ENCODE assay signal across 1 cellular context in the genomic region with DNA sequence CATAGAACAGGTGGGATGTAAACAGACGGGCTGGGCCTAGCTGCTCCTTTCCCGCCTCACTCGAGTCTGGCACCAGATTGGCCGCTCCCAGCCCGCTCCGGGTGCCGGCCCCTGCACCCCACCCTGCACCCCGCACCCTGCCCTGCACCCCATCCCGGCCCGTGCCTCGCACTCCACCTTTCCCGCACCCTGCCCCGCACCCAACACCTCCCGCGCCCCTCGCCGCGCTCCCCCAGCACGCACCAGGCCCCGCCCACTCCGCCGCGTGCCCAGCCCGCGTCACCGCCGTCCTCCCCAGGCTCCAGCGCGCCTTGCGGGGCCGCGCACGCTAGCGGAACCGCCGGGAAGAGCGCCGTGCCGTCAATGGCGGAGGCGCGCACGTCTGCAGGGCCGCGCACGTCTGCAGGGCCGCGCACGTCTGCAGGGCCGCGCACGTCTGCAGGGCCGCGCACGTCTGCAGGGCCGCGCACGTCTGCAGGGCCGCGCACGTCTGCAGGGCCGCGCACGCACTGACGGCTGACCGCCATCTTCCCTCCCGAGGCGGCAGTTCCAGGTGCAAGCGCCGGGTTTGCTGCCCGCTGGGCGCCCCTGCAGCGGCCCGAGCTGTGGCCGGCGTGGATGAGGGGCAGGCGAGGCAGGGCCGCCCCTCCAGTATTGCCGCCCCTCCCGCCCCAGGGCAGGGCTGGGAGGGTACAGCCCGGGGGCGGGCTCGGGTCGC.
A peak's percentile ranks its signal among the peaks of the same experiment; 100 is the strongest.
TF ChIP-seq lines count a peak whose summit lies in the region.

Gene UBE3C (plus strand): TSS at position 503 of the 718 bp plus-strand sequence. CDS start 347 bp downstream, outside the sequence.

TF ChIP-seq in K562, 482 proteins besides CTCF, POLR2A, EP300 and RAD21 (continued from another document and continues in another):
- TF ChIP-seq SPI1 (IDR thresholded peaks at IDR 0.05; ENCODE audit: borderline replicate concordance, low read depth, low read length) (no peak), SREBF1 (IDR thresholded peaks at IDR 0.05; ENCODE audit: borderline replicate concordance, low read depth, low read length) (0 out of 2 replicates have a peak, but pooled peaks have one; percentile 17), ZC3H8 (IDR thresholded peaks at IDR 0.05) (no peak), JUN (IDR thresholded peaks at IDR 0.05; ENCODE audit: borderline replicate concordance, low read depth, low read length) (0 out of 2 replicates have a peak, but pooled peaks have one; percentile 38), JUN (CRISPR knock-in tag; IDR thresholded peaks at IDR 0.05; ENCODE audit: borderline replicate concordance) (peak; percentile 58), SMARCA5 (IDR thresholded peaks at IDR 0.05) (no peak), RFX7 (CRISPR knock-in tag; IDR thresholded peaks at IDR 0.05) (no peak), TFAM (CRISPR knock-in tag; conservative IDR thresholded peaks at IDR 0.05) (no peak), ZEB2 (IDR thresholded peaks at IDR 0.05) (no peak), HDAC2 (IDR thresholded peaks at IDR 0.05) (no peak), CSDE1 (IDR thresholded peaks at IDR 0.05) (no peak), ZHX1 (conservative IDR thresholded peaks at IDR 0.05; ENCODE audit: low read length) (no peak), TRIM25 (IDR thresholded peaks at IDR 0.05; ENCODE audit: borderline replicate concordance) (no peak), ZNF384 (IDR thresholded peaks at IDR 0.05; ENCODE audit: low read depth, low read length) (no peak), ARHGAP35 (IDR thresholded peaks at IDR 0.05; ENCODE audit: partially characterized antibody) (no peak), EWSR1 (IDR thresholded peaks at IDR 0.05; ENCODE audit: borderline replicate concordance, low read depth, partially characterized antibody) (no peak), PML (IDR thresholded peaks at IDR 0.05; ENCODE audit: low read length) (0 out of 2 replicates have a peak, but pooled peaks have one; percentile 19), OTX1 (CRISPR knock-in tag; IDR thresholded peaks at IDR 0.05) (peak; percentile 84; the same call in 1 of the 2 replicates), TCF3 (CRISPR knock-in tag; IDR thresholded peaks at IDR 0.05) (peak; percentile 32; the same call in 1 of the 2 replicates), ARNT (IDR thresholded peaks at IDR 0.05) (no peak), RBM15 (IDR thresholded peaks at IDR 0.05; ENCODE audit: insufficient read depth, low read length) (no peak), FOXM1 (IDR thresholded peaks at IDR 0.05; ENCODE audit: low read depth) (no peak), FOXM1 (CRISPR knock-in tag; IDR thresholded peaks at IDR 0.05; ENCODE audit: low read depth) (peak; percentile 19; the same call in 1 of the 2 replicates), EZH2 (IDR thresholded peaks at IDR 0.05; ENCODE audit: borderline replicate concordance, low read depth, low read length) (no peak), ESRRB (CRISPR knock-in tag; IDR thresholded peaks at IDR 0.05; ENCODE audit: borderline replicate concordance) (no peak), TAL1 (IDR thresholded peaks at IDR 0.05) (no peak), CBFA2T2 (conservative IDR thresholded peaks at IDR 0.05) (no peak), SOX6 (IDR thresholded peaks at IDR 0.05) (0 out of 2 replicates have a peak, but pooled peaks have one; percentile 1), ZNF717 (CRISPR knock-in tag; IDR thresholded peaks at IDR 0.05) (no peak), KLF13 (tag; IDR thresholded peaks at IDR 0.05; ENCODE audit: borderline replicate concordance, low read depth) (peak; percentile 83), SP2 (IDR thresholded peaks at IDR 0.05; ENCODE audit: extremely low read depth, low read depth, low read length, poor library complexity, severe bottlenecking) (no peak), HDAC8 (tag; IDR thresholded peaks at IDR 0.05) (peak; percentile 98), MIER1 (IDR thresholded peaks at IDR 0.05; ENCODE audit: low read depth) (no peak), ZBTB7A (IDR thresholded peaks at IDR 0.05; ENCODE audit: borderline replicate concordance, control insufficient read depth, low read depth, low read length) (no peak; the same call in 1 of the 2 replicates), SIN3A (IDR thresholded peaks at IDR 0.05; ENCODE audit: borderline replicate concordance in 2 of 2, control insufficient read depth in 1 of 2, low read depth in 2 of 2, low read length in 2 of 2) (no peak; a peak in 2 of 4 replicates), ZNF24 (IDR thresholded peaks at IDR 0.05) (no peak), MTA1 (IDR thresholded peaks at IDR 0.05; ENCODE audit: borderline replicate concordance) (0 out of 2 replicates have a peak, but pooled peaks have one; percentile 15), ZNF398 (CRISPR knock-in tag; IDR thresholded peaks at IDR 0.05) (no peak), NBN (IDR thresholded peaks at IDR 0.05; ENCODE audit: low read depth) (no peak), HDGF (IDR thresholded peaks at IDR 0.05) (no peak), ZFP36 (IDR thresholded peaks at IDR 0.05; ENCODE audit: low read depth, low read length, partially characterized antibody) (no peak), ZC3H11A (IDR thresholded peaks at IDR 0.05; ENCODE audit: low read depth, low read length) (no peak; the same call in 1 of the 2 replicates), COPS2 (conservative IDR thresholded peaks at IDR 0.05) (no peak), THRA (IDR thresholded peaks at IDR 0.05) (no peak), ZNF449 (CRISPR knock-in tag; IDR thresholded peaks at IDR 0.05) (peak; percentile 78; the same call in 1 of the 2 replicates), TCF7 (IDR thresholded peaks at IDR 0.05; ENCODE audit: borderline replicate concordance) (no peak), L3MBTL2 (IDR thresholded peaks at IDR 0.05) (peak; percentile 86), GABPB2 (CRISPR knock-in tag; conservative IDR thresholded peaks at IDR 0.05) (no peak), MAFK (IDR thresholded peaks at IDR 0.05; ENCODE audit: low read length) (0 out of 2 replicates have a peak, but pooled peaks have one; percentile 6), ZNF830 (CRISPR knock-in tag; IDR thresholded peaks at IDR 0.05) (no peak), SMAD1 (IDR thresholded peaks at IDR 0.05; ENCODE audit: low read depth, low read length, partially characterized antibody) (no peak), PURB (CRISPR knock-in tag; IDR thresholded peaks at IDR 0.05; ENCODE audit: low read depth) (no peak), JUND (IDR thresholded peaks at IDR 0.05; ENCODE audit: borderline replicate concordance, low read depth, low read length) (peak; percentile 30; the same call in 1 of the 2 replicates), JUND (tag; IDR thresholded peaks at IDR 0.05; ENCODE audit: borderline replicate concordance, low read depth, low read length) (peak; percentile 8; the same call in 1 of the 3 replicates), SNRNP70 (optimal IDR thresholded peaks at IDR 0.05; ENCODE audit: low read depth, low read length) (no peak)
- TF ChIP-seq, protein P1, sequence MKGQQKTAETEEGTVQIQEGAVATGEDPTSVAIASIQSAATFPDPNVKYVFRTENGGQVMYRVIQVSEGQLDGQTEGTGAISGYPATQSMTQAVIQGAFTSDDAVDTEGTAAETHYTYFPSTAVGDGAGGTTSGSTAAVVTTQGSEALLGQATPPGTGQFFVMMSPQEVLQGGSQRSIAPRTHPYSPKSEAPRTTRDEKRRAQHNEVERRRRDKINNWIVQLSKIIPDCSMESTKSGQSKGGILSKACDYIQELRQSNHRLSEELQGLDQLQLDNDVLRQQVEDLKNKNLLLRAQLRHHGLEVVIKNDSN (CRISPR knock-in tag; IDR thresholded peaks at IDR 0.05) = no peak
- TF ChIP-seq, protein P2, sequence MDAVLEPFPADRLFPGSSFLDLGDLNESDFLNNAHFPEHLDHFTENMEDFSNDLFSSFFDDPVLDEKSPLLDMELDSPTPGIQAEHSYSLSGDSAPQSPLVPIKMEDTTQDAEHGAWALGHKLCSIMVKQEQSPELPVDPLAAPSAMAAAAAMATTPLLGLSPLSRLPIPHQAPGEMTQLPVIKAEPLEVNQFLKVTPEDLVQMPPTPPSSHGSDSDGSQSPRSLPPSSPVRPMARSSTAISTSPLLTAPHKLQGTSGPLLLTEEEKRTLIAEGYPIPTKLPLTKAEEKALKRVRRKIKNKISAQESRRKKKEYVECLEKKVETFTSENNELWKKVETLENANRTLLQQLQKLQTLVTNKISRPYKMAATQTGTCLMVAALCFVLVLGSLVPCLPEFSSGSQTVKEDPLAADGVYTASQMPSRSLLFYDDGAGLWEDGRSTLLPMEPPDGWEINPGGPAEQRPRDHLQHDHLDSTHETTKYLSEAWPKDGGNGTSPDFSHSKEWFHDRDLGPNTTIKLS (IDR thresholded peaks at IDR 0.05; ENCODE audit: borderline replicate concordance, low read depth) = no peak
- TF ChIP-seq, protein P3, sequence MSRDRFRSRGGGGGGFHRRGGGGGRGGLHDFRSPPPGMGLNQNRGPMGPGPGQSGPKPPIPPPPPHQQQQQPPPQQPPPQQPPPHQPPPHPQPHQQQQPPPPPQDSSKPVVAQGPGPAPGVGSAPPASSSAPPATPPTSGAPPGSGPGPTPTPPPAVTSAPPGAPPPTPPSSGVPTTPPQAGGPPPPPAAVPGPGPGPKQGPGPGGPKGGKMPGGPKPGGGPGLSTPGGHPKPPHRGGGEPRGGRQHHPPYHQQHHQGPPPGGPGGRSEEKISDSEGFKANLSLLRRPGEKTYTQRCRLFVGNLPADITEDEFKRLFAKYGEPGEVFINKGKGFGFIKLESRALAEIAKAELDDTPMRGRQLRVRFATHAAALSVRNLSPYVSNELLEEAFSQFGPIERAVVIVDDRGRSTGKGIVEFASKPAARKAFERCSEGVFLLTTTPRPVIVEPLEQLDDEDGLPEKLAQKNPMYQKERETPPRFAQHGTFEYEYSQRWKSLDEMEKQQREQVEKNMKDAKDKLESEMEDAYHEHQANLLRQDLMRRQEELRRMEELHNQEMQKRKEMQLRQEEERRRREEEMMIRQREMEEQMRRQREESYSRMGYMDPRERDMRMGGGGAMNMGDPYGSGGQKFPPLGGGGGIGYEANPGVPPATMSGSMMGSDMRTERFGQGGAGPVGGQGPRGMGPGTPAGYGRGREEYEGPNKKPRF (IDR thresholded peaks at IDR 0.05; ENCODE audit: low read depth, low read length) = no peak
